In genomic region chr11:121450424-121450823, GRCh38 we compare ENCODE assay signal across 1 cellular context.
TF ChIP-seq lines count a peak whose summit lies in the region.

No MANE protein-coding gene starts in this region.

TF ChIP-seq in H1, 55 proteins besides CTCF, POLR2A, EP300 and RAD21:
- TF ChIP-seq CHD2 (IDR thresholded peaks at IDR 0.05; ENCODE audit: low read length) = no peak
- TF ChIP-seq SP1 (IDR thresholded peaks at IDR 0.05; ENCODE audit: low read depth, low read length) = no peak
- no peak for TF ChIP-seq SP4 (IDR thresholded peaks at IDR 0.05; ENCODE audit: low read length)
- no peak for TF ChIP-seq TAF7 (optimal IDR thresholded peaks at IDR 0.05; ENCODE audit: borderline replicate concordance, low read depth, low read length)
- TF ChIP-seq BACH1 (IDR thresholded peaks at IDR 0.05; ENCODE audit: low read length) = no peak
- no peak for TF ChIP-seq CBX8 (IDR thresholded peaks at IDR 0.05; ENCODE audit: borderline replicate concordance, low read depth, low read length)
- no peak for TF ChIP-seq NRF1 (IDR thresholded peaks at IDR 0.05; ENCODE audit: low read depth, low read length)
- no peak for TF ChIP-seq CBX5 (IDR thresholded peaks at IDR 0.05; ENCODE audit: low read depth, low read length)
- no peak for TF ChIP-seq SIN3A (conservative IDR thresholded peaks at IDR 0.05 in 1 of 2, IDR thresholded peaks at IDR 0.05 in 1 of 2; ENCODE audit: low read depth in 1 of 2, low read length in 2 of 2)
- TF ChIP-seq EGR1 (IDR thresholded peaks at IDR 0.05; ENCODE audit: borderline replicate concordance, low read depth, low read length) = no peak
- TF ChIP-seq ZNF274 (IDR thresholded peaks at IDR 0.05; ENCODE audit: borderline replicate concordance, extremely low read depth, low read length) = no peak
- TF ChIP-seq, protein P1, sequence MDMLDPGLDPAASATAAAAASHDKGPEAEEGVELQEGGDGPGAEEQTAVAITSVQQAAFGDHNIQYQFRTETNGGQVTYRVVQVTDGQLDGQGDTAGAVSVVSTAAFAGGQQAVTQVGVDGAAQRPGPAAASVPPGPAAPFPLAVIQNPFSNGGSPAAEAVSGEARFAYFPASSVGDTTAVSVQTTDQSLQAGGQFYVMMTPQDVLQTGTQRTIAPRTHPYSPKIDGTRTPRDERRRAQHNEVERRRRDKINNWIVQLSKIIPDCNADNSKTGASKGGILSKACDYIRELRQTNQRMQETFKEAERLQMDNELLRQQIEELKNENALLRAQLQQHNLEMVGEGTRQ (IDR thresholded peaks at IDR 0.05; ENCODE audit: low read length) = no peak
- no peak for TF ChIP-seq CREB1 (IDR thresholded peaks at IDR 0.05)
- no peak for TF ChIP-seq CEBPB (IDR thresholded peaks at IDR 0.05; ENCODE audit: low read depth, low read length)
- TF ChIP-seq KDM1A (IDR thresholded peaks at IDR 0.05; ENCODE audit: borderline replicate concordance, low read length) = no peak
- no peak for TF ChIP-seq HDAC6 (IDR thresholded peaks at IDR 0.05; ENCODE audit: low read depth, low read length)
